ENCODE assay signal across 11 cellular contexts in genomic region chr9:77707696-77708095, GRCh38. TPM values are rescaled to one million over a fixed set of nuclear protein-coding genes. Genes with fewer than 3 reads are reported as not detected.
DNase-seq lines count a peak whose midpoint lies in the region; ATAC-seq, FAIRE-seq and TF ChIP-seq lines count a peak whose summit lies in the region.
"Had no signal": no experiment of that assay in that cellular context is flagged by ENCODE, and none has a peak within 500 bp of the region (broad histone marks: within the 10 kb centered on the region; RNA-seq: fewer than 3 reads in every experiment).

No MANE protein-coding gene starts in this region.

- no peak overlapping the region for H3K4me3 Mint-ChIP-seq in CD4-positive, alpha-beta memory T cell
- H3K4me3 Mint-ChIP-seq: activated naive CD8-positive, alpha-beta T cell treated with anti-CD3 and anti-CD28 coated beads, Interleukin-2, amount 10 ng/mL, durations not matched to agents 7 days and 5 days had no signal

- peak; percentile 68 for DNase-seq in Caki2 (ENCODE audit: low read depth)
- DNase-seq in RKO (ENCODE audit: low spot score): peak; percentile 94
- peak; percentile 99 for DNase-seq in fibroblast of mammary gland (ENCODE audit: low read depth)
- DNase-seq in ovary: peak; percentile 56 to 87 (median 72)
- no peak for DNase-seq in stimulated activated CD4-positive, alpha-beta T cell treated with anti-CD3 and anti-CD28 coated beads, Interleukin-12 subunit alpha, Interleukin-12 subunit beta, amount 100 ng/mL, for 4 hours
- DNase-seq in CD4-positive, alpha-beta memory T cell: no peak
- DNase-seq in GM19239 (ENCODE audit: insufficient read length, low spot score): no peak
- DNase-seq: activated naive CD8-positive, alpha-beta T cell treated with anti-CD3 and anti-CD28 coated beads, Interleukin-2, amount 10 ng/mL, durations not matched to agents 7 days and 5 days; T-helper 2 cell had no signal

- H3K36me3 ChIP-seq in ovary: no peaks in the 10 kb centered on the region
- no peaks in the 10 kb centered on the region for H3K36me3 ChIP-seq in CD4-positive, alpha-beta memory T cell (ENCODE audit: insufficient read depth, low read length)

- no peak for TF ChIP-seq EP300 in ovary (IDR thresholded peaks at IDR 0.05)

- CTCF ChIA-PET in CD4-positive, alpha-beta memory T cell (lab: Charles Lee; ENCODE audit: partially characterized antibody): no interaction called here

- H3K27ac ChIP-seq in ovary: no peak overlapping the region
- no peak overlapping the region for H3K27ac ChIP-seq in CD4-positive, alpha-beta memory T cell (ENCODE audit: low read depth, low read length)
- H3K27ac ChIP-seq: KMS-11 had no signal

- intact Hi-C loops in ovary (cut with DNase I): no loop called here
- intact Hi-C loops in CD4-positive, alpha-beta memory T cell (cut with micrococcal nuclease): no loop called here

- TF ChIP-seq CTCF in fibroblast of mammary gland (conservative IDR thresholded peaks at IDR 0.05; ENCODE audit: control insufficient read depth, insufficient read depth, low read depth, low read length) (no peak), ovary (IDR thresholded peaks at IDR 0.05) (no peak)

- POLR2A ChIA-PET in CD4-positive, alpha-beta memory T cell (lab: Charles Lee; ENCODE audit: partially characterized antibody): no interaction called here

- peaks cover 0 to 4% of the 10 kb centered on the region in 2 donors for H3K27me3 Mint-ChIP-seq in CD4-positive, alpha-beta memory T cell
- H3K27me3 Mint-ChIP-seq: activated naive CD8-positive, alpha-beta T cell treated with anti-CD3 and anti-CD28 coated beads, Interleukin-2, amount 10 ng/mL, durations not matched to agents 7 days and 5 days had no signal

- peaks cover 2% of the 10 kb centered on the region for H3K4me1 ChIP-seq in ovary (ENCODE audit: insufficient read depth)
- no peaks in the 10 kb centered on the region for H3K4me1 ChIP-seq in CD4-positive, alpha-beta memory T cell (ENCODE audit: insufficient read depth, low read length)

- H3K36me3 Mint-ChIP-seq in CD4-positive, alpha-beta memory T cell: peaks cover 3% of the 10 kb centered on the region in 2 donors

- H3K9me3 ChIP-seq in ovary: no peaks in the 10 kb centered on the region
- H3K9me3 ChIP-seq in CD4-positive, alpha-beta memory T cell (ENCODE audit: control insufficient read depth in 1 of 2, low read length in 2 of 2): no peaks in the 10 kb centered on the region

- no peak for FAIRE-seq in GM19239 (lab: Jason Lieb, UNC)

- H3K27ac Mint-ChIP-seq in CD4-positive, alpha-beta memory T cell: no peak overlapping the region
- H3K27ac Mint-ChIP-seq: activated naive CD8-positive, alpha-beta T cell treated with anti-CD3 and anti-CD28 coated beads, Interleukin-2, amount 10 ng/mL, durations not matched to agents 7 days and 5 days had no signal

- peaks cover 0 to 1% (median 0%) of the 10 kb centered on the region in 4 donors for H3K4me1 Mint-ChIP-seq in CD4-positive, alpha-beta memory T cell
- H3K4me1 Mint-ChIP-seq: activated naive CD8-positive, alpha-beta T cell treated with anti-CD3 and anti-CD28 coated beads, Interleukin-2, amount 10 ng/mL, durations not matched to agents 7 days and 5 days had no signal

- H3K9me3 Mint-ChIP-seq in CD4-positive, alpha-beta memory T cell: peaks cover 3 to 51% (median 33%) of the 10 kb centered on the region in 8 donors

- TF ChIP-seq POLR2A in ovary (IDR thresholded peaks at IDR 0.05): no peak

- no peak overlapping the region for H3K4me3 ChIP-seq in fibroblast of mammary gland (ENCODE audit: control insufficient read depth, low read depth, low read length)
- no peak overlapping the region for H3K4me3 ChIP-seq in ovary
- H3K4me3 ChIP-seq in CD4-positive, alpha-beta memory T cell (ENCODE audit: low read length in 2 of 2): no peak overlapping the region

- in situ Hi-C loops in Caki2 (cut with HindIII; ENCODE audit: low pct_unique_long_range_greater_than_20kb, low sequenced_read_pairs): no loop called here

- no peaks in the 10 kb centered on the region for H3K27me3 ChIP-seq in ovary
- no peaks in the 10 kb centered on the region for H3K27me3 ChIP-seq in CD4-positive, alpha-beta memory T cell (ENCODE audit: insufficient read depth, low read length)

- WGBS in ovary, 3 donors: 34 to 39% (median 34%) methylated on average over 3 of the region's 3 CpGs

- ATAC-seq in GM21786 (IDR thresholded peaks at IDR 0.05; ENCODE audit: unreplicated experiment): no peak

RNA-seq across cellular contexts. Expression of gene GNA14, which starts 59.6 kb away (rescaled TPM):
- not detected in 2 replicates for total RNA-seq in Caki2 (2014; rRNA removed; shearing (Covaris generic); ENCODE audit: low replicate concordance)
- total RNA-seq in ovary: 1 to 10 TPM; 4.9 to 9.9 (median 7.6) TPM
- polyA plus RNA-seq in ovary: 1 to 10 TPM; 6.5 to 9.2 TPM
- not detected for total RNA-seq in CD4-positive, alpha-beta memory T cell
- not detected for polyA plus RNA-seq in CD4-positive, alpha-beta memory T cell
- total RNA-seq: activated naive CD8-positive, alpha-beta T cell treated with anti-CD3 and anti-CD28 coated beads, Interleukin-2, amount 10 ng/mL, durations not matched to agents 7 days and 5 days had no signal

Comparison
In these comparisons a context has a peak if more than half of its experiments do, and no peak if none do; other contexts are left out.
1. DNase-seq: peak in Caki2 (single experiment), RKO (single experiment), fibroblast of mammary gland (single experiment) and ovary (5 of 5); none in stimulated activated CD4-positive, alpha-beta T cell treated with anti-CD3 and anti-CD28 coated beads, Interleukin-12 subunit alpha, Interleukin-12 subunit beta, amount 100 ng/mL, for 4 hours (single experiment), CD4-positive, alpha-beta memory T cell (0 of 5) and GM19239 (single experiment).